In genomic region chr4:40486534-40486933, GRCh38 we compare ENCODE assay signal across 1 cellular context.
TF ChIP-seq lines count a peak whose summit lies in the region.

No MANE protein-coding gene starts in this region.

TF ChIP-seq in WTC11, 78 proteins besides CTCF, POLR2A, EP300 and RAD21 (continued from another document):
- no peak for TF ChIP-seq ZNF532 (CRISPR knock-in tag; IDR thresholded peaks at IDR 0.05; ENCODE audit: borderline replicate concordance)
- no peak for TF ChIP-seq ARID4B (CRISPR knock-in tag; IDR thresholded peaks at IDR 0.05; ENCODE audit: borderline replicate concordance)
- TF ChIP-seq GTF2I (CRISPR knock-in tag; conservative IDR thresholded peaks at IDR 0.05): no peak
- TF ChIP-seq AR (CRISPR knock-in tag; IDR thresholded peaks at IDR 0.05): no peak
- TF ChIP-seq IRF1 (CRISPR knock-in tag; IDR thresholded peaks at IDR 0.05): no peak
- TF ChIP-seq TEAD1 (CRISPR knock-in tag; IDR thresholded peaks at IDR 0.05): no peak
